1 cellular context compared by ENCODE assay signal in genomic region chr3:72996121-72996472, GRCh38.
TF ChIP-seq lines count a peak whose summit lies in the region.

No MANE protein-coding gene starts in this region.

TF ChIP-seq in K562, 482 proteins besides CTCF, POLR2A, EP300 and RAD21 (continued from another document):
- TF ChIP-seq MLLT1 (IDR thresholded peaks at IDR 0.05) (0 out of 4 replicates have a peak, but pooled peaks of 1 of the 2 experiments have one; percentile 50), ZNF239 (CRISPR knock-in tag; IDR thresholded peaks at IDR 0.05) (no peak), LEF1 (IDR thresholded peaks at IDR 0.05) (no peak), HMGN3 (IDR thresholded peaks at IDR 0.05; ENCODE audit: borderline replicate concordance, extremely low read depth, insufficient read length, low read depth, low read length) (no peak), HDGF (IDR thresholded peaks at IDR 0.05) (no peak), ETS2 (tag; IDR thresholded peaks at IDR 0.05; ENCODE audit: borderline replicate concordance, poor library complexity, severe bottlenecking) (no peak), HNRNPL (IDR thresholded peaks at IDR 0.05; ENCODE audit: low read depth, low read length) (no peak)
